ENCODE assay signal across 8 cellular contexts in the genomic region with DNA sequence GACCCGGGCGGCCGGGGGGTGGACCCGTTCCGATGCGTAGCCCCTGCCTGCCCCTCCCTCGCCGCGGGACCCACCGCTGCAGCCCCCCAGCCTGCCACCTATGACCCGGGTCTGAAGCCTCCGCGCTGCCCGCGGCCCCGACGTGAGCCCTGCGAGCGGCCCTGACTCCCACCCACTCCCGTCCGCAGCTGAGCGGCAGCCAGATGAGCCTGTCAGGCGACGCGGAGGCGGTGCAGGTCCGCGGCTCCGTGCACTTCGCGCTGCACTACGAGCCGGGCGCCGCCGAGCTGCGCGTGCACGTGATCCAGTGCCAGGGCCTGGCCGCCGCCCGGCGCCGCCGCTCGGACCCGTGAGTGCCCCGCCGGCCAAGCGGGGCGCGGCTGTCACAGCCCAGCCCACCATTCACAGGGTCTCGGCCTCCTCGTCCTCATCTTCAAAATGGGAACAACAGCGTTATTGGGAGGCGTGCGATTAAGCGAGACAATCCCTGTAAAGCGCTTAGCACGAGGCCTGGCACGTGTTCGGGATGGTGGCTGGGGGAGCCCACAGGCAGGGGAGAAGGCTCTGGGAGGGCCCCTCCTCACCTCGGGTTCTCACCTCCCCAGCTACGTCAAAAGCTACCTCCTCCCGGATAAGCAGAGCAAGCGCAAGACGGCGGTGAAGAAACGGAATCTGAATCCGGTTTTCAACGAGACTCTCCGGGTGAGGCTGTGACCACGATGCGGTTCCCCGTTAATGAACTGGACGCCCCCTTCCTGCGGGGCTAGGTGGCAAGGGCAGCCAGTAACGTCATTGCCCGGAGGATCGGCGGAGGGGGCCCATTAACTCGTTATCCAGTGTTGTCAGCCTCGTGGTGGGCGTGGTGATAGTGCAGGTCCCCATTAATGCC. TPM values are rescaled to one million over a fixed set of nuclear protein-coding genes. Genes with fewer than 3 reads are reported as not detected.
DNase-seq lines count a peak whose midpoint lies in the region; ATAC-seq and TF ChIP-seq lines count a peak whose summit lies in the region.

No MANE protein-coding gene starts in this region.

- peak; percentile 28 for ATAC-seq in activated CD8-positive, alpha-beta T cell treated with anti-CD3 and anti-CD28 coated beads for 36 hours
- no peak for ATAC-seq in activated CD8-positive, alpha-beta T cell treated with anti-CD3 and anti-CD28 coated beads, Interleukin-2, amount 10 ng/mL, durations not matched to agents 7 days and 5 days
- ATAC-seq in omental fat pad (ENCODE audit: low FRiP score) (peak; percentile 60), GM18498 (IDR thresholded peaks at IDR 0.05; ENCODE audit: unreplicated experiment) (no peak), HG03432 (IDR thresholded peaks at IDR 0.05; ENCODE audit: unreplicated experiment) (no peak)

- DNase-seq in activated CD8-positive, alpha-beta T cell treated with anti-CD3 and anti-CD28 coated beads for 36 hours = no peak
- no peak for DNase-seq in activated CD8-positive, alpha-beta T cell treated with anti-CD3 and anti-CD28 coated beads, Interleukin-2, amount 10 ng/mL, durations not matched to agents 7 days and 5 days
- DNase-seq in SK-N-DZ (ENCODE audit: low spot score) (peak; percentile 61), foreskin fibroblast (peak; percentile 75 to 90), omental fat pad (ENCODE audit: low spot score) (no peak), UCSD-AML1 (lab: John Stamatoyannopoulos, UW; ENCODE audit: unreplicated experiment) (no peak)

- intact Hi-C loops in activated CD8-positive, alpha-beta T cell treated with anti-CD3 and anti-CD28 coated beads for 36 hours (cut with micrococcal nuclease) = loop anchor here (10.0 kb wide), 1 partner anchor 45 kb away; a partner anchor contains a TSS

- peaks cover 19% of the 10 kb centered on the region for H3K4me1 Mint-ChIP-seq in activated CD8-positive, alpha-beta T cell treated with anti-CD3 and anti-CD28 coated beads for 36 hours (ENCODE audit: low read depth)
- peaks cover 12% of the 10 kb centered on the region for H3K4me1 Mint-ChIP-seq in activated CD8-positive, alpha-beta T cell treated with anti-CD3 and anti-CD28 coated beads, Interleukin-2, amount 10 ng/mL, durations not matched to agents 7 days and 5 days (ENCODE audit: low read depth)

- no peaks in the 10 kb centered on the region for H3K9me3 Mint-ChIP-seq in activated CD8-positive, alpha-beta T cell treated with anti-CD3 and anti-CD28 coated beads for 36 hours
- no peaks in the 10 kb centered on the region for H3K9me3 Mint-ChIP-seq in activated CD8-positive, alpha-beta T cell treated with anti-CD3 and anti-CD28 coated beads, Interleukin-2, amount 10 ng/mL, durations not matched to agents 7 days and 5 days (ENCODE audit: insufficient read depth)

- H3K27me3 Mint-ChIP-seq in activated CD8-positive, alpha-beta T cell treated with anti-CD3 and anti-CD28 coated beads for 36 hours = no peaks in the 10 kb centered on the region
- no peaks in the 10 kb centered on the region for H3K27me3 Mint-ChIP-seq in activated CD8-positive, alpha-beta T cell treated with anti-CD3 and anti-CD28 coated beads, Interleukin-2, amount 10 ng/mL, durations not matched to agents 7 days and 5 days (ENCODE audit: low read depth)

- H3K36me3 Mint-ChIP-seq in activated CD8-positive, alpha-beta T cell treated with anti-CD3 and anti-CD28 coated beads for 36 hours (ENCODE audit: low read depth) = peaks cover 7% of the 10 kb centered on the region
- peaks cover 15% of the 10 kb centered on the region for H3K36me3 Mint-ChIP-seq in activated CD8-positive, alpha-beta T cell treated with anti-CD3 and anti-CD28 coated beads, Interleukin-2, amount 10 ng/mL, durations not matched to agents 7 days and 5 days (ENCODE audit: low read depth)

- H3K27ac Mint-ChIP-seq in activated CD8-positive, alpha-beta T cell treated with anti-CD3 and anti-CD28 coated beads for 36 hours = no peak overlapping the region
- no peak overlapping the region for H3K27ac Mint-ChIP-seq in activated CD8-positive, alpha-beta T cell treated with anti-CD3 and anti-CD28 coated beads, Interleukin-2, amount 10 ng/mL, durations not matched to agents 7 days and 5 days

- H3K4me3 Mint-ChIP-seq in activated CD8-positive, alpha-beta T cell treated with anti-CD3 and anti-CD28 coated beads for 36 hours = no peak overlapping the region
- H3K4me3 Mint-ChIP-seq in activated CD8-positive, alpha-beta T cell treated with anti-CD3 and anti-CD28 coated beads, Interleukin-2, amount 10 ng/mL, durations not matched to agents 7 days and 5 days = no peak overlapping the region

- POLR2A ChIA-PET in activated CD8-positive, alpha-beta T cell treated with anti-CD3 and anti-CD28 coated beads for 36 hours (lab: Charles Lee) = interaction anchor here (1.0 to 2.6 kb wide), 3 partner anchors 7 to 47 kb away, joined by 3 to 7 read pairs (median 4); no protein-coding TSS in a partner anchor
- POLR2A ChIA-PET in activated CD8-positive, alpha-beta T cell treated with anti-CD3 and anti-CD28 coated beads, Interleukin-2, amount 10 ng/mL, durations not matched to agents 7 days and 5 days (lab: Charles Lee) = no interaction called here

- H3K4me3 ChIP-seq in foreskin fibroblast (ENCODE audit: low read depth in 1 of 2, low read length in 2 of 2) = peak overlapping the region; percentile 29 to 50

- no peak for TF ChIP-seq CTCF in activated CD8-positive, alpha-beta T cell treated with anti-CD3 and anti-CD28 coated beads for 36 hours (IDR thresholded peaks at IDR 0.05)
- TF ChIP-seq CTCF in foreskin fibroblast (IDR thresholded peaks at IDR 0.05; ENCODE audit: low read depth, low read length) = no peak
- no peak for TF ChIP-seq CTCF in omental fat pad (IDR thresholded peaks at IDR 0.05)

- CTCF ChIA-PET in activated CD8-positive, alpha-beta T cell treated with anti-CD3 and anti-CD28 coated beads for 36 hours (lab: Charles Lee) = interaction anchor here (1.2 to 2.9 kb wide), 3 partner anchors 8 to 49 kb away, joined by 3 to 16 read pairs (median 4); no protein-coding TSS in a partner anchor
- CTCF ChIA-PET in activated CD8-positive, alpha-beta T cell treated with anti-CD3 and anti-CD28 coated beads, Interleukin-2, amount 10 ng/mL, durations not matched to agents 7 days and 5 days (lab: Charles Lee) = interaction anchor here (2.0 to 2.2 kb wide), 2 partner anchors 8 to 17 kb away, joined by 10 to 11 read pairs; no protein-coding TSS in a partner anchor

RNA-seq across cellular contexts. Expression of a gene that starts 8.2 kb away (rescaled TPM):
- total RNA-seq in activated CD8-positive, alpha-beta T cell treated with anti-CD3 and anti-CD28 coated beads for 36 hours = 10 to 100 TPM; 77.7 to 80.6 TPM
- total RNA-seq in activated CD8-positive, alpha-beta T cell treated with anti-CD3 and anti-CD28 coated beads, Interleukin-2, amount 10 ng/mL, durations not matched to agents 7 days and 5 days = 10 to 100 TPM; 81.0 to 83.1 TPM
- 0.56 and 0.86 TPM in 2 replicates for polyA plus RNA-seq in SK-N-DZ (2014; cell fraction: cytosol; rRNA removed)
- 2.0 and 5.2 TPM in 2 replicates for polyA plus RNA-seq in SK-N-DZ (2014; cell fraction: nucleus; rRNA removed)
- total RNA-seq in omental fat pad = 1 to 10 TPM; 1.2 to 4.3 (median 1.9) TPM

RNA-seq across cellular contexts. Expression of a gene that starts 16.7 kb away (rescaled TPM):
- total RNA-seq in activated CD8-positive, alpha-beta T cell treated with anti-CD3 and anti-CD28 coated beads for 36 hours = 1 to 10 TPM; 8.3 to 9.5 TPM
- 10 to 100 TPM in 1 of 2 experiments, 1 to 10 TPM in 1; 7.8 to 12.3 TPM for total RNA-seq in activated CD8-positive, alpha-beta T cell treated with anti-CD3 and anti-CD28 coated beads, Interleukin-2, amount 10 ng/mL, durations not matched to agents 7 days and 5 days
- polyA plus RNA-seq in SK-N-DZ (2014; cell fraction: cytosol; rRNA removed) = 1.1 and 1.7 TPM in 2 replicates
- 21.1 and 28.0 TPM in 2 replicates for polyA plus RNA-seq in SK-N-DZ (2014; cell fraction: nucleus; rRNA removed)
- total RNA-seq in omental fat pad = 100 to 1,000 TPM in 1 of 4 donors, 10 to 100 TPM in 3; 26.8 to 129 (median 43.4) TPM

RNA-seq across cellular contexts. Expression of a gene that starts 24.6 kb away (rescaled TPM):
- not detected for total RNA-seq in activated CD8-positive, alpha-beta T cell treated with anti-CD3 and anti-CD28 coated beads for 36 hours
- not detected for total RNA-seq in activated CD8-positive, alpha-beta T cell treated with anti-CD3 and anti-CD28 coated beads, Interleukin-2, amount 10 ng/mL, durations not matched to agents 7 days and 5 days
- not detected in 2 replicates for polyA plus RNA-seq in SK-N-DZ (2014; cell fraction: cytosol; rRNA removed)
- not detected in 2 replicates for polyA plus RNA-seq in SK-N-DZ (2014; cell fraction: nucleus; rRNA removed)
- total RNA-seq in omental fat pad = 100 to 1,000 TPM in 1 of 4 donors, 10 to 100 TPM in 3; 33.1 to 451 (median 75.9) TPM

RNA-seq across cellular contexts. Expression of a gene that starts 28.1 kb away (rescaled TPM):
- total RNA-seq in activated CD8-positive, alpha-beta T cell treated with anti-CD3 and anti-CD28 coated beads for 36 hours = 10 to 100 TPM; 22.0 to 25.4 TPM
- 10 to 100 TPM; 35.2 to 38.5 TPM for total RNA-seq in activated CD8-positive, alpha-beta T cell treated with anti-CD3 and anti-CD28 coated beads, Interleukin-2, amount 10 ng/mL, durations not matched to agents 7 days and 5 days
- polyA plus RNA-seq in SK-N-DZ (2014; cell fraction: cytosol; rRNA removed) = 45.4 and 46.7 TPM in 2 replicates
- 45.2 and 47.0 TPM in 2 replicates for polyA plus RNA-seq in SK-N-DZ (2014; cell fraction: nucleus; rRNA removed)
- 10 to 100 TPM; 17.3 to 27.1 (median 23.7) TPM for total RNA-seq in omental fat pad

RNA-seq across cellular contexts. Expression of a gene that starts 33.1 kb away (rescaled TPM):
- not detected for total RNA-seq in activated CD8-positive, alpha-beta T cell treated with anti-CD3 and anti-CD28 coated beads for 36 hours
- total RNA-seq in activated CD8-positive, alpha-beta T cell treated with anti-CD3 and anti-CD28 coated beads, Interleukin-2, amount 10 ng/mL, durations not matched to agents 7 days and 5 days = not detected
- polyA plus RNA-seq in SK-N-DZ (2014; cell fraction: cytosol; rRNA removed) = not detected in 2 replicates
- not detected in 2 replicates for polyA plus RNA-seq in SK-N-DZ (2014; cell fraction: nucleus; rRNA removed)
- not detected for total RNA-seq in omental fat pad

Comparison
In these comparisons a context has a peak if more than half of its experiments do, and no peak if none do; other contexts are left out.
1. ATAC-seq: peak in activated CD8-positive, alpha-beta T cell treated with anti-CD3 and anti-CD28 coated beads for 36 hours (single experiment) and omental fat pad (single experiment); none in activated CD8-positive, alpha-beta T cell treated with anti-CD3 and anti-CD28 coated beads, Interleukin-2, amount 10 ng/mL, durations not matched to agents 7 days and 5 days (single experiment), GM18498 (single experiment) and HG03432 (single experiment).
2. DNase-seq: peak in SK-N-DZ (single experiment) and foreskin fibroblast (2 of 2); none in activated CD8-positive, alpha-beta T cell treated with anti-CD3 and anti-CD28 coated beads for 36 hours (single experiment), activated CD8-positive, alpha-beta T cell treated with anti-CD3 and anti-CD28 coated beads, Interleukin-2, amount 10 ng/mL, durations not matched to agents 7 days and 5 days (single experiment), omental fat pad (single experiment) and UCSD-AML1 (single experiment).
3. RNA of a gene that starts 8.2 kb away (total RNA-seq): 81.0 to 83.1 TPM in activated CD8-positive, alpha-beta T cell treated with anti-CD3 and anti-CD28 coated beads, Interleukin-2, amount 10 ng/mL, durations not matched to agents 7 days and 5 days and 77.7 to 80.6 TPM in activated CD8-positive, alpha-beta T cell treated with anti-CD3 and anti-CD28 coated beads for 36 hours; 1.2 to 4.3 TPM in omental fat pad; every median in the first group is over 10 times any median in the second.
4. RNA of a gene that starts 24.6 kb away (total RNA-seq): 33.1 to 451 TPM in omental fat pad; not detected in activated CD8-positive, alpha-beta T cell treated with anti-CD3 and anti-CD28 coated beads for 36 hours and not detected in activated CD8-positive, alpha-beta T cell treated with anti-CD3 and anti-CD28 coated beads, Interleukin-2, amount 10 ng/mL, durations not matched to agents 7 days and 5 days; every median in the first group is over 10 times any median in the second.